In genomic region chr2:240437181-240437860, GRCh38 we compare ENCODE assay signal across 9 cellular contexts. TPM values are rescaled to one million over a fixed set of nuclear protein-coding genes. Genes with fewer than 3 reads are reported as not detected.
A peak's percentile ranks its signal among the peaks of the same experiment; 100 is the strongest.
DNase-seq lines count a peak whose midpoint lies in the region; ATAC-seq and TF ChIP-seq lines count a peak whose summit lies in the region.
"Had no signal": no experiment of that assay in that cellular context is flagged by ENCODE, and none has a peak within 500 bp of the region (broad histone marks: within the 10 kb centered on the region; RNA-seq: fewer than 3 reads in every experiment).

No MANE protein-coding gene starts in this region.

- DNase-seq in activated T-cell treated with anti-CD3 and anti-CD28 coated beads, Interleukin-2, amount 50 U/mL, for 1 hour = peak; percentile 21
- DNase-seq in activated T-cell treated with anti-CD3 and anti-CD28 coated beads, Interleukin-2, amount 50 U/mL, for 48 hours = no peak
- no peak for DNase-seq in central memory CD8-positive, alpha-beta T cell (ENCODE audit: low spot score in 2 of 2)
- DNase-seq in lower lobe of right lung = peak; percentile 39
- no peak for DNase-seq in thoracic aorta (ENCODE audit: low spot score)
- DNase-seq in amygdala (lab: John Stamatoyannopoulos, UW) = no peak
- DNase-seq in HCEC 1CT = no peak

- peaks cover 10% of the 10 kb centered on the region for H3K4me1 Mint-ChIP-seq in central memory CD8-positive, alpha-beta T cell

- peak overlapping the region; percentile 22 for H3K27ac Mint-ChIP-seq in central memory CD8-positive, alpha-beta T cell (ENCODE audit: low read depth)
- H3K27ac Mint-ChIP-seq: activated naive CD8-positive, alpha-beta T cell treated with anti-CD3 and anti-CD28 coated beads for 36 hours had no signal

- H3K4me3 ChIP-seq in lower lobe of right lung = peak overlapping the region; percentile 68
- peak overlapping the region; percentile 99 for H3K4me3 ChIP-seq in thoracic aorta

- H3K4me1 ChIP-seq in lower lobe of right lung = peaks cover 29% of the 10 kb centered on the region
- H3K4me1 ChIP-seq in thoracic aorta (ENCODE audit: control insufficient read depth in 1 of 2, low read depth in 2 of 2) = peaks cover 22 to 49% of the 10 kb centered on the region in 2 donors

- H3K27me3 ChIP-seq in lower lobe of right lung (ENCODE audit: low read depth) = peaks cover 37% of the 10 kb centered on the region
- H3K27me3 ChIP-seq in thoracic aorta (replicated peaks; ENCODE audit: insufficient read depth) = no peaks in the 10 kb centered on the region

- H3K27ac ChIP-seq in lower lobe of right lung (no peak overlapping the region), thoracic aorta (no peak overlapping the region)

- ATAC-seq in central memory CD8-positive, alpha-beta T cell (replicated peaks; ENCODE audit: extremely low read depth, poor library complexity, severe bottlenecking) = no peak
- no peak for ATAC-seq in lower lobe of right lung
- no peak for ATAC-seq in thoracic aorta (ENCODE audit: insufficient number of reproducible peaks, low FRiP score, low read depth)
- ATAC-seq in HG03175 (IDR thresholded peaks at IDR 0.05; ENCODE audit: unreplicated experiment) = no peak

- intact Hi-C loops in lower lobe of right lung (cut with DNase I) = no loop called here

- no peaks in the 10 kb centered on the region for H3K9me3 Mint-ChIP-seq in central memory CD8-positive, alpha-beta T cell
- H3K9me3 Mint-ChIP-seq: activated naive CD8-positive, alpha-beta T cell treated with anti-CD3 and anti-CD28 coated beads for 36 hours had no signal

- no peaks in the 10 kb centered on the region for H3K36me3 Mint-ChIP-seq in central memory CD8-positive, alpha-beta T cell (ENCODE audit: insufficient read depth)
- H3K36me3 Mint-ChIP-seq: activated naive CD8-positive, alpha-beta T cell treated with anti-CD3 and anti-CD28 coated beads for 36 hours had no signal

- TF ChIP-seq CTCF in lower lobe of right lung (IDR thresholded peaks at IDR 0.05) = no peak
- TF ChIP-seq CTCF in thoracic aorta (IDR thresholded peaks at IDR 0.05) = no peak

- H3K36me3 ChIP-seq in lower lobe of right lung (no peaks in the 10 kb centered on the region), thoracic aorta (no peaks in the 10 kb centered on the region)

- H3K9me3 ChIP-seq in lower lobe of right lung (no peaks in the 10 kb centered on the region), thoracic aorta (no peaks in the 10 kb centered on the region)

- peak overlapping the region; percentile 56 for H3K4me3 Mint-ChIP-seq in central memory CD8-positive, alpha-beta T cell

- peaks cover 36% of the 10 kb centered on the region for H3K27me3 Mint-ChIP-seq in central memory CD8-positive, alpha-beta T cell

RNA-seq across cellular contexts. Expression of gene GPC1, which starts 1.9 kb away (rescaled TPM):
- total RNA-seq in lower lobe of right lung (14.7 TPM), thoracic aorta (100 to 1,000 TPM in 1 of 2 donors, 10 to 100 TPM in 1; 94.2 to 162 TPM)

Comparison
In these comparisons a context has a peak if more than half of its experiments do, and no peak if none do; other contexts are left out.
1. DNase-seq: peak in activated T-cell treated with anti-CD3 and anti-CD28 coated beads, Interleukin-2, amount 50 U/mL, for 1 hour (single experiment) and lower lobe of right lung (single experiment); none in activated T-cell treated with anti-CD3 and anti-CD28 coated beads, Interleukin-2, amount 50 U/mL, for 48 hours (0 of 2), central memory CD8-positive, alpha-beta T cell (0 of 2), thoracic aorta (single experiment), amygdala (0 of 56) and HCEC 1CT (single experiment).